Comparison of ENCODE assay signal across 19 cellular contexts in genomic region chr2:230809015-230809414, GRCh38. TPM values are rescaled to one million over a fixed set of nuclear protein-coding genes. Genes with fewer than 3 reads are reported as not detected.
DNase-seq lines count a peak whose midpoint lies in the region; ATAC-seq and TF ChIP-seq lines count a peak whose summit lies in the region.
"Had no signal": no experiment of that assay in that cellular context is flagged by ENCODE, and none has a peak within 500 bp of the region (broad histone marks: within the 10 kb centered on the region; RNA-seq: fewer than 3 reads in every experiment).

No MANE protein-coding gene starts in this region.

- H4K20me1 ChIP-seq in GM23338 (replicated peaks; ENCODE audit: insufficient read depth), result peaks cover 9% of the 10 kb centered on the region; the same call in 1 of the 2 replicates

- H3K9me3 Mint-ChIP-seq in activated CD4-positive, alpha-beta memory T cell treated with anti-CD3 and anti-CD28 coated beads for 36 hours, result no peaks in the 10 kb centered on the region
- H3K9me3 Mint-ChIP-seq in activated CD4-positive, alpha-beta memory T cell treated with anti-CD3 and anti-CD28 coated beads, Interleukin-2, amount 10 ng/mL, durations not matched to agents 7 days and 5 days, result no peaks in the 10 kb centered on the region
- no peaks in the 10 kb centered on the region for H3K9me3 Mint-ChIP-seq in GM23338
- no peaks in the 10 kb centered on the region for H3K9me3 Mint-ChIP-seq in central memory CD8-positive, alpha-beta T cell
- H3K9me3 Mint-ChIP-seq: CD4-positive, CD25-positive, alpha-beta regulatory T cell had no signal

- no peak overlapping the region for H3K4me2 ChIP-seq in GM23338
- H3K4me2 ChIP-seq: KMS-11, PC-9 had no signal

- CTCF ChIA-PET in activated CD4-positive, alpha-beta memory T cell treated with anti-CD3 and anti-CD28 coated beads for 36 hours (lab: Charles Lee), result interaction anchor here (0.7 to 2.6 kb wide), 2 partner anchors 11 to 15 kb away, joined by 3 to 12 read pairs; no protein-coding TSS in a partner anchor
- CTCF ChIA-PET in activated CD4-positive, alpha-beta memory T cell treated with anti-CD3 and anti-CD28 coated beads, Interleukin-2, amount 10 ng/mL, durations not matched to agents 7 days and 5 days (lab: Charles Lee), result interaction anchor here (1.1 to 4.2 kb wide), 5 partner anchors 11 to 95 kb away, joined by 3 to 18 read pairs (median 4); no protein-coding TSS in a partner anchor

- H3K9me3 ChIP-seq in neutrophil, result no peaks in the 10 kb centered on the region
- no peaks in the 10 kb centered on the region for H3K9me3 ChIP-seq in adrenal gland (replicated peaks in 1 of 3)

- ATAC-seq in GM23338 (no peak), GM21717 (IDR thresholded peaks at IDR 0.05; ENCODE audit: unreplicated experiment) (no peak)
- ATAC-seq in central memory CD8-positive, alpha-beta T cell (replicated peaks; ENCODE audit: extremely low read depth, poor library complexity, severe bottlenecking), result no peak

- H3K27ac Mint-ChIP-seq in activated CD4-positive, alpha-beta memory T cell treated with anti-CD3 and anti-CD28 coated beads for 36 hours, result peak overlapping the region; percentile 39
- H3K27ac Mint-ChIP-seq in activated CD4-positive, alpha-beta memory T cell treated with anti-CD3 and anti-CD28 coated beads, Interleukin-2, amount 10 ng/mL, durations not matched to agents 7 days and 5 days, result no peak overlapping the region
- H3K27ac Mint-ChIP-seq in GM23338, result no peak overlapping the region
- H3K27ac Mint-ChIP-seq in central memory CD8-positive, alpha-beta T cell (ENCODE audit: low read depth), result peak overlapping the region; percentile 22
- H3K27ac Mint-ChIP-seq: B cell had no signal

- H2AFZ ChIP-seq in GM23338, result no peak overlapping the region
- H2AFZ ChIP-seq: PC-9 had no signal

- DNase-seq in activated CD4-positive, alpha-beta memory T cell treated with anti-CD3 and anti-CD28 coated beads for 36 hours, result no peak
- no peak for DNase-seq in activated CD4-positive, alpha-beta memory T cell treated with anti-CD3 and anti-CD28 coated beads, Interleukin-2, amount 10 ng/mL, durations not matched to agents 7 days and 5 days
- DNase-seq in GM23338 (ENCODE audit: low spot score) (no peak), activated gamma-delta T cell treated with Interleukin-2 at 50 U/mL for 16 hours (no peak), adrenal gland (no peak)
- DNase-seq in central memory CD8-positive, alpha-beta T cell (ENCODE audit: low spot score in 2 of 2), result no peak
- DNase-seq: Calu3; CD4-positive, CD25-positive, alpha-beta regulatory T cell; DMS53; MM.1S; NCI-H1092 treated with DMSO at 0.1 percent for 48 hours; NCI-H2081 treated with DMSO at 0.1 percent for 48 hours; NCI-H510A; PC-9 had no signal

- no peaks in the 10 kb centered on the region for H3F3A ChIP-seq in GM23338 (replicated peaks; ENCODE audit: low read depth)

- H3K4me1 ChIP-seq in GM23338 (ENCODE audit: insufficient read depth), result no peaks in the 10 kb centered on the region
- H3K4me1 ChIP-seq in neutrophil (ENCODE audit: control insufficient read depth in 1 of 2, insufficient read depth in 1 of 2, low read depth in 1 of 2, low read length in 1 of 2), result no peaks in the 10 kb centered on the region
- H3K4me1 ChIP-seq in adrenal gland (replicated peaks in 1 of 2), result no peaks in the 10 kb centered on the region

- H3K27ac ChIP-seq in GM23338 (ENCODE audit: low read depth), result peak overlapping the region; percentile 32; the same call in 1 of the 2 replicates
- peak overlapping the region; percentile 25 for H3K27ac ChIP-seq in neutrophil
- H3K27ac ChIP-seq in adrenal gland, result no peak overlapping the region
- H3K27ac ChIP-seq: 22Rv1, KMS-11, PC-9 had no signal

- POLR2A ChIA-PET in activated CD4-positive, alpha-beta memory T cell treated with anti-CD3 and anti-CD28 coated beads for 36 hours (lab: Charles Lee), result interaction anchor here (1.0 kb wide), 1 partner anchor 10 kb away, joined by 4 read pairs; no protein-coding TSS in a partner anchor
- POLR2A ChIA-PET in activated CD4-positive, alpha-beta memory T cell treated with anti-CD3 and anti-CD28 coated beads, Interleukin-2, amount 10 ng/mL, durations not matched to agents 7 days and 5 days (lab: Charles Lee), result interaction anchor here (1.2 kb wide), 1 partner anchor 11 kb away, joined by 3 read pairs; no protein-coding TSS in a partner anchor

- H3K27me3 Mint-ChIP-seq in activated CD4-positive, alpha-beta memory T cell treated with anti-CD3 and anti-CD28 coated beads for 36 hours, result no peaks in the 10 kb centered on the region
- no peaks in the 10 kb centered on the region for H3K27me3 Mint-ChIP-seq in activated CD4-positive, alpha-beta memory T cell treated with anti-CD3 and anti-CD28 coated beads, Interleukin-2, amount 10 ng/mL, durations not matched to agents 7 days and 5 days
- no peaks in the 10 kb centered on the region for H3K27me3 Mint-ChIP-seq in GM23338 (ENCODE audit: insufficient read depth, low read depth, poor library complexity)
- no peaks in the 10 kb centered on the region for H3K27me3 Mint-ChIP-seq in central memory CD8-positive, alpha-beta T cell
- H3K27me3 Mint-ChIP-seq: B cell; CD4-positive, CD25-positive, alpha-beta regulatory T cell had no signal

- H3K4me3 Mint-ChIP-seq in activated CD4-positive, alpha-beta memory T cell treated with anti-CD3 and anti-CD28 coated beads for 36 hours, result no peak overlapping the region
- H3K4me3 Mint-ChIP-seq in activated CD4-positive, alpha-beta memory T cell treated with anti-CD3 and anti-CD28 coated beads, Interleukin-2, amount 10 ng/mL, durations not matched to agents 7 days and 5 days, result no peak overlapping the region
- no peak overlapping the region for H3K4me3 Mint-ChIP-seq in GM23338
- no peak overlapping the region for H3K4me3 Mint-ChIP-seq in central memory CD8-positive, alpha-beta T cell
- H3K4me3 Mint-ChIP-seq: B cell; CD4-positive, CD25-positive, alpha-beta regulatory T cell had no signal

- peaks cover 9% of the 10 kb centered on the region; the same call in 1 of the 2 replicates for H3K36me3 ChIP-seq in GM23338 (ENCODE audit: insufficient read depth)
- H3K36me3 ChIP-seq in neutrophil, result peaks cover 69% of the 10 kb centered on the region
- H3K36me3 ChIP-seq in adrenal gland (replicated peaks in 1 of 2), result peaks cover 0 to 11% of the 10 kb centered on the region in 2 donors

- H3K4me1 Mint-ChIP-seq in activated CD4-positive, alpha-beta memory T cell treated with anti-CD3 and anti-CD28 coated beads for 36 hours (ENCODE audit: low read depth), result peaks cover 23% of the 10 kb centered on the region
- H3K4me1 Mint-ChIP-seq in activated CD4-positive, alpha-beta memory T cell treated with anti-CD3 and anti-CD28 coated beads, Interleukin-2, amount 10 ng/mL, durations not matched to agents 7 days and 5 days, result peaks cover 20% of the 10 kb centered on the region
- H3K4me1 Mint-ChIP-seq in GM23338, result peaks cover 9% of the 10 kb centered on the region; the same call in 2 of the 3 replicates
- H3K4me1 Mint-ChIP-seq in central memory CD8-positive, alpha-beta T cell, result peaks cover 16% of the 10 kb centered on the region

- TF ChIP-seq CTCF in GM23338 (conservative IDR thresholded peaks at IDR 0.05; ENCODE audit: low read depth in 2 of 2) (no peak), neutrophil (IDR thresholded peaks at IDR 0.05) (no peak), adrenal gland (IDR thresholded peaks at IDR 0.05) (no peak)

- intact Hi-C loops in activated CD4-positive, alpha-beta memory T cell treated with anti-CD3 and anti-CD28 coated beads for 36 hours (cut with micrococcal nuclease), result no loop called here
- intact Hi-C loops in adrenal gland (cut with DNase I), result no loop called here

- H3K36me3 Mint-ChIP-seq in activated CD4-positive, alpha-beta memory T cell treated with anti-CD3 and anti-CD28 coated beads for 36 hours, result peaks cover 38% of the 10 kb centered on the region
- H3K36me3 Mint-ChIP-seq in activated CD4-positive, alpha-beta memory T cell treated with anti-CD3 and anti-CD28 coated beads, Interleukin-2, amount 10 ng/mL, durations not matched to agents 7 days and 5 days (ENCODE audit: low read depth), result peaks cover 71% of the 10 kb centered on the region
- H3K36me3 Mint-ChIP-seq in GM23338 (ENCODE audit: low read depth), result peaks cover 28% of the 10 kb centered on the region
- peaks cover 31% of the 10 kb centered on the region for H3K36me3 Mint-ChIP-seq in central memory CD8-positive, alpha-beta T cell (ENCODE audit: insufficient read depth)

- 89 to 95% (median 91%) methylated on average over 10 of the region's 10 CpGs for WGBS in adrenal gland, 4 donors

- H3K9me2 ChIP-seq in GM23338 (ENCODE audit: insufficient read depth), result no peaks in the 10 kb centered on the region

- no peaks in the 10 kb centered on the region for H3K27me3 ChIP-seq in GM23338 (ENCODE audit: insufficient read depth)
- H3K27me3 ChIP-seq in neutrophil, result no peaks in the 10 kb centered on the region
- H3K27me3 ChIP-seq in adrenal gland, result no peaks in the 10 kb centered on the region

- H3K4me3 ChIP-seq in GM23338 (no peak overlapping the region), neutrophil (ENCODE audit: low read depth in 1 of 2, low read length in 1 of 2) (no peak overlapping the region), adrenal gland (no peak overlapping the region)
- H3K4me3 ChIP-seq: PC-9 had no signal

- no peak for TF ChIP-seq POLR2A in adrenal gland (IDR thresholded peaks at IDR 0.05)

- no peaks in the 10 kb centered on the region for H3K79me2 ChIP-seq in GM23338 (replicated peaks; ENCODE audit: insufficient read depth)

RNA-seq across cellular contexts. Expression of gene ITM2C, which starts 55.7 kb away (rescaled TPM):
- total RNA-seq in activated CD4-positive, alpha-beta memory T cell treated with anti-CD3 and anti-CD28 coated beads for 36 hours, result 10 to 100 TPM; 19.5 to 23.0 TPM
- total RNA-seq in activated CD4-positive, alpha-beta memory T cell treated with anti-CD3 and anti-CD28 coated beads, Interleukin-2, amount 10 ng/mL, durations not matched to agents 7 days and 5 days, result 10 to 100 TPM; 25.4 to 26.8 TPM
- total RNA-seq in GM23338 (2014; rRNA removed; shearing (Covaris generic)), result 314 and 367 TPM in 2 replicates
- 240 and 241 TPM in 2 replicates for polyA plus RNA-seq in GM23338 (2016; fragmentation: Nextera tagmentation; extraction: Ambion mirVana)
- 100 to 1,000 TPM in 1 of 8 donors, 10 to 100 TPM in 7; 16.8 to 107 (median 32.7) TPM for total RNA-seq in adrenal gland
- polyA plus RNA-seq in adrenal gland, result 100 to 1,000 TPM in 1 of 3 donors, 10 to 100 TPM in 2; 31.2 to 131 (median 48.9) TPM

Comparison
In these comparisons a context has a peak if more than half of its experiments do, and no peak if none do; other contexts are left out.
1. H3K27ac Mint-ChIP-seq: peak in activated CD4-positive, alpha-beta memory T cell treated with anti-CD3 and anti-CD28 coated beads for 36 hours (single experiment) and central memory CD8-positive, alpha-beta T cell (single experiment); none in activated CD4-positive, alpha-beta memory T cell treated with anti-CD3 and anti-CD28 coated beads, Interleukin-2, amount 10 ng/mL, durations not matched to agents 7 days and 5 days (single experiment) and GM23338 (single experiment).
2. H3K27ac ChIP-seq: peak in GM23338 (single experiment) and neutrophil (single experiment); none in adrenal gland (0 of 5).